In the genomic region with DNA sequence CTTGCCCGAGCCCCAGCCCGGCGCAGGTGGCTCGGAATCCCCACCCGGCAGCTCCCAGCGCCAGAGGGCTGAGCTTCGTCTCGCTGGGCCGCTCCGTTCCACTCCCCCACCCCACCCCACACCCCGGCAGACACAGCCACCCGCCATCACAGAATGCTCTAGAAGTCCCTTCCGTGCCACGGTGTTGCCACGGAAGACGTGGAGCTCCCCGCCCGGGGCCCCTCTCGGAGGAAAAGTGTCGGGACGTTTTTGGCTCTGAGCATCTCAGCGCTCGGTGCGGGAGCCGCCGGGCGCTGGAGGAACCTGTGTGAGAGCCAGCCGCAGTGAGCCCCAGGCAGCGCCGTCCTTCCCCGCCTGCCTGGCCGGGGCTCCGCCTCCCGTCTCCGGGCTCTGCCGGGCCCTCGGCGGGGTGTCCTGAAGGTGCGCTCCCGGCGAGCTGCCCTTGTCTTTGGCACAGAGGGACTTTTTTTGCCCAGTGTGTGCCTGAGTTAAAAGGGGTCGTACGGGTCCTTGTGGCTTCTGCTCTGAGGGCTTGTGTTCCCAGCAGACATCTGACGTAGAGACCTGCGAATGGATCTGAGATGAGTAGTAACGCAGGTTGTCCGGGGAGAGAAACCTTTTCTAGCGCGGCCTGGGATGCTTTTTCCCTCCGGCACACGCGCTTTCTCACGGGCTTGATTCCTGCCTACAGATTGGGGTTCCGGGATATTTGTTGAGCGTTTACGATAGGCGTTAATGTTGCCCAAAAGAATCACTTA, we compare ENCODE assay signal across 8 cellular contexts. TPM values are rescaled to one million over a fixed set of nuclear protein-coding genes. Genes with fewer than 3 reads are reported as not detected.
DNase-seq lines count a peak whose midpoint lies in the region; FAIRE-seq and TF ChIP-seq lines count a peak whose summit lies in the region.

No MANE protein-coding gene starts in this region.

- H3K79me2 ChIP-seq in DOHH2 (ENCODE audit: control insufficient read depth, low read length): peaks cover 77% of the 10 kb centered on the region

- H3K9me3 ChIP-seq in DOHH2 (ENCODE audit: control insufficient read depth, insufficient read depth, low read length) (no peaks in the 10 kb centered on the region), SJCRH30 (replicated peaks) (no peaks in the 10 kb centered on the region), adipocyte (ENCODE audit: control insufficient read depth, low read length) (no peaks in the 10 kb centered on the region), left ventricle myocardium inferior (replicated peaks) (no peaks in the 10 kb centered on the region), prostate gland (no peaks in the 10 kb centered on the region)

- TF ChIP-seq CTCF in DOHH2 (IDR thresholded peaks at IDR 0.05; ENCODE audit: low read depth, low read length, poor library complexity, severe bottlenecking) (no peak), HL-60 (IDR thresholded peaks at IDR 0.05; ENCODE audit: insufficient read depth, low read length) (no peak), left ventricle myocardium inferior (IDR thresholded peaks at IDR 0.05; ENCODE audit: borderline replicate concordance) (no peak), prostate gland (IDR thresholded peaks at IDR 0.05) (no peak)

- DNase-seq in HL-60 (ENCODE audit: low read depth in 1 of 2, low spot score in 1 of 2) (peak in 1 of 2 experiments; percentile 71), SJCRH30 (peak; percentile 22 to 45), adipocyte (ENCODE audit: low read depth) (peak; percentile 79), left ventricle myocardium inferior (peak; percentile 65), prostate gland (ENCODE audit: low spot score) (peak; percentile 58), ureter (ENCODE audit: low spot score) (peak; percentile 59), HTR-8/SVneo (ENCODE audit: insufficient read length, low spot score) (no peak)

- peak overlapping the region; percentile 76 for H3K4me3 ChIP-seq in DOHH2 (ENCODE audit: low read length)
- peak overlapping the region; percentile 94 for H3K4me3 ChIP-seq in HL-60 (replicated peaks; ENCODE audit: insufficient read depth, low read length)
- peak overlapping the region; percentile 79 for H3K4me3 ChIP-seq in SJCRH30
- H3K4me3 ChIP-seq in adipocyte (ENCODE audit: low read length): peak overlapping the region; percentile 91
- peak overlapping the region; percentile 97 for H3K4me3 ChIP-seq in left ventricle myocardium inferior
- H3K4me3 ChIP-seq in prostate gland: peak overlapping the region; percentile 84 to 85

- no peak for FAIRE-seq in HTR-8/SVneo (lab: Jason Lieb, UNC)

- H3K27me3 ChIP-seq in DOHH2 (ENCODE audit: control insufficient read depth, low read length) (no peaks in the 10 kb centered on the region), HL-60 (ENCODE audit: insufficient read depth, poor library complexity, severe bottlenecking) (no peaks in the 10 kb centered on the region), SJCRH30 (no peaks in the 10 kb centered on the region), adipocyte (replicated peaks; ENCODE audit: control insufficient read depth, insufficient read depth, low read length) (no peaks in the 10 kb centered on the region), left ventricle myocardium inferior (ENCODE audit: low read depth) (no peaks in the 10 kb centered on the region), prostate gland (replicated peaks; ENCODE audit: insufficient read depth) (no peaks in the 10 kb centered on the region)

- no peaks in the 10 kb centered on the region for H3K9me2 ChIP-seq in DOHH2 (replicated peaks; ENCODE audit: control insufficient read depth, low read length)

- peaks cover 5% of the 10 kb centered on the region; the same call in 1 of the 2 replicates for H3F3A ChIP-seq in DOHH2 (ENCODE audit: control insufficient read depth, insufficient read depth)

- peak; percentile 56 for TF ChIP-seq POLR2A in prostate gland (IDR thresholded peaks at IDR 0.05)

- peak overlapping the region; percentile 76 for H3K4me2 ChIP-seq in DOHH2 (ENCODE audit: low read length)

- peak overlapping the region; percentile 85 for H3K9ac ChIP-seq in adipocyte (ENCODE audit: low read length)

- no peaks in the 10 kb centered on the region for H4K20me1 ChIP-seq in DOHH2 (ENCODE audit: control insufficient read depth, insufficient read depth, low read depth, low read length)

- H3K36me3 ChIP-seq in DOHH2 (ENCODE audit: control insufficient read depth, low read length) (peaks cover 16% of the 10 kb centered on the region), SJCRH30 (no peaks in the 10 kb centered on the region), adipocyte (ENCODE audit: control insufficient read depth, insufficient read depth, low read length, severe bottlenecking) (no peaks in the 10 kb centered on the region), left ventricle myocardium inferior (no peaks in the 10 kb centered on the region), prostate gland (no peaks in the 10 kb centered on the region)

- H3K27ac ChIP-seq in DOHH2 (ENCODE audit: low read depth, low read length): peak overlapping the region; percentile 57
- H3K27ac ChIP-seq in HL-60 (replicated peaks): peak overlapping the region; percentile 81
- no peak overlapping the region for H3K27ac ChIP-seq in SJCRH30
- H3K27ac ChIP-seq in left ventricle myocardium inferior (replicated peaks): peak overlapping the region; percentile 99
- peak overlapping the region; percentile 98 for H3K27ac ChIP-seq in prostate gland

- H3K4me1 ChIP-seq in DOHH2 (ENCODE audit: control insufficient read depth, low read length) (peaks cover 35% of the 10 kb centered on the region), SJCRH30 (peaks cover 6% of the 10 kb centered on the region), adipocyte (ENCODE audit: control insufficient read depth, insufficient read depth, low read length) (peaks cover 34% of the 10 kb centered on the region), left ventricle myocardium inferior (peaks cover 69% of the 10 kb centered on the region), prostate gland (replicated peaks) (no peaks in the 10 kb centered on the region)

- WGBS in prostate gland: 2% methylated on average over 54 of the region's 57 CpGs

- intact Hi-C loops in left ventricle myocardium inferior (cut with micrococcal nuclease): loop anchor here (5.0 kb wide), 1 partner anchor 58 kb away; no protein-coding TSS in a partner anchor
- intact Hi-C loops in prostate gland (cut with DNase I): loop anchor here (5.0 to 10.0 kb wide), 6 partner anchors 43 to 900 kb away; partner anchors contain the start of genes PHLPP1, PIGN, RELCH and VPS4B

RNA-seq across cellular contexts. Expression of gene ZCCHC2, which starts 1.8 kb away (rescaled TPM):
- total RNA-seq in SJCRH30 (2014; rRNA removed; shearing (Covaris generic)): 4.0 and 4.5 TPM in 2 replicates
- total RNA-seq in left ventricle myocardium inferior: 13.1 TPM
- total RNA-seq in prostate gland: 10 to 100 TPM; 18.7 to 39.4 TPM
- total RNA-seq in ureter: 36.8 TPM
